17 cellular contexts compared by ENCODE assay signal in the genomic region with DNA sequence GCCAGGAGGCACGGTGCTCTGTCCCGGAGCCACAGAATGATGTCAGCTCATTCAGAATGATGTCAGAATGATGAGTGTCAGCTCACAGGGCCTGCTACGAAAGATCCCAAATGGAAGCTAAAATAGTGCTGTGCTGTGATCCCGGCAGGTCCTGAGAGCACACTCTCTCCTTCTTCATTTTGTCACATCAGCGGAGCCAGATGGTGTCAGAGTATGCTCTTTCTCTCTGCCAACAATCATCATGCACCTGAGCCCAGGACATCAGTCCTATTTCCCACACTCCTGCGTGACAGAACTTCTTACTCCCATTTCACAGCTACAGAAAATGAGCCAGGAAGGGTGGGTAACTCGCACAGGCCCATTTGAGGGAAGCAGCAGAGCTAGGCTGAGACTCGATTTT. TPM values are rescaled to one million over a fixed set of nuclear protein-coding genes. Genes with fewer than 3 reads are reported as not detected.
DNase-seq lines count a peak whose midpoint lies in the region; TF ChIP-seq lines count a peak whose summit lies in the region.
"Had no signal": no experiment of that assay in that cellular context is flagged by ENCODE, and none has a peak within 500 bp of the region (broad histone marks: within the 10 kb centered on the region; RNA-seq: fewer than 3 reads in every experiment).

No MANE protein-coding gene starts in this region.

- no peaks in the 10 kb centered on the region for H3K36me3 ChIP-seq in breast epithelium

- no peak overlapping the region for H3K27ac ChIP-seq in breast epithelium
- H3K27ac ChIP-seq: 22Rv1, A549, C4-2B had no signal

- H3K9me3 ChIP-seq in breast epithelium: no peaks in the 10 kb centered on the region
- H3K9me3 ChIP-seq: A549, Caco-2 had no signal

- no peak for TF ChIP-seq POLR2A in breast epithelium (IDR thresholded peaks at IDR 0.05)

- no peaks in the 10 kb centered on the region for H3K27me3 ChIP-seq in breast epithelium

- H3K4me3 ChIP-seq in breast epithelium: no peak overlapping the region
- H3K4me3 ChIP-seq: A549 had no signal

- intact Hi-C loops in breast epithelium (cut with DNase I; ENCODE audit: low total_unique reads): no loop called here

- no peaks in the 10 kb centered on the region for H3K4me1 ChIP-seq in breast epithelium
- H3K4me1 ChIP-seq: A549, Caco-2 had no signal

- DNase-seq in NCI-H2171 treated with DMSO at 0.1 percent for 48 hours (lab: John Stamatoyannopoulos, UW) (peak; percentile 32), NCI-H2171 (lab: John Stamatoyannopoulos, UW) (no peak), cerebellum (ENCODE audit: low spot score) (peak; percentile 63), neural crest cell (ENCODE audit: low read depth, low spot score) (no peak), pons (ENCODE audit: low spot score) (peak; percentile 3), breast epithelium (ENCODE audit: low spot score in 2 of 2) (no peak)
- DNase-seq in activated CD4-positive, CD25-positive, alpha-beta regulatory T cell (lab: John Stamatoyannopoulos, UW): no peak
- no peak for DNase-seq in stimulated activated naive CD4-positive, alpha-beta T cell treated with Interleukin-2 at 50 U/mL for 16 hours (lab: John Stamatoyannopoulos, UW)
- DNase-seq: AML-193; Caco-2; CD4-positive, alpha-beta T cell; GDM1; GOT3; H9 had no signal

- H3K4me1 Mint-ChIP-seq in neural crest cell: peaks cover 13% of the 10 kb centered on the region

- no peaks in the 10 kb centered on the region for H3K27me3 Mint-ChIP-seq in neural crest cell (ENCODE audit: low read depth)
- H3K27me3 Mint-ChIP-seq: CD4-positive, alpha-beta T cell had no signal

- TF ChIP-seq CTCF in neural crest cell (conservative IDR thresholded peaks at IDR 0.05): no peak
- TF ChIP-seq CTCF in breast epithelium (IDR thresholded peaks at IDR 0.05): no peak

- H3K27ac Mint-ChIP-seq in neural crest cell (ENCODE audit: unreplicated experiment): peak overlapping the region; percentile 19
- H3K27ac Mint-ChIP-seq: CD4-positive, alpha-beta T cell; H9 had no signal

- H3K4me3 Mint-ChIP-seq in neural crest cell: no peak overlapping the region
- H3K4me3 Mint-ChIP-seq: CD4-positive, alpha-beta T cell; H9 had no signal

- H3K9me3 Mint-ChIP-seq in neural crest cell: peaks cover 5% of the 10 kb centered on the region
- H3K9me3 Mint-ChIP-seq: CD4-positive, alpha-beta T cell; H9 had no signal

- H3K36me3 Mint-ChIP-seq in neural crest cell (ENCODE audit: low read depth): no peaks in the 10 kb centered on the region

RNA-seq across cellular contexts. Expression of a gene that starts 8.4 kb away (rescaled TPM):
- 0.64 TPM for total RNA-seq in cerebellum
- total RNA-seq in neural crest cell: 0.75 and 0.89 TPM in 2 replicates
- under 1 TPM; under 0.01 to 0.29 (median under 0.01) TPM for total RNA-seq in breast epithelium
- total RNA-seq: CD4-positive, alpha-beta T cell had no signal

Comparison
In these comparisons a context has a peak if more than half of its experiments do, and no peak if none do; other contexts are left out.
1. DNase-seq: peak in NCI-H2171 treated with DMSO at 0.1 percent for 48 hours (single experiment), cerebellum (single experiment) and pons (single experiment); none in NCI-H2171 (single experiment), neural crest cell (single experiment), breast epithelium (0 of 2), activated CD4-positive, CD25-positive, alpha-beta regulatory T cell (0 of 4) and stimulated activated naive CD4-positive, alpha-beta T cell treated with Interleukin-2 at 50 U/mL for 16 hours (single experiment).